In genomic region chr4:25993564-25994185, GRCh38 we compare ENCODE assay signal across 7 cellular contexts.
DNase-seq lines count a peak whose midpoint lies in the region; ATAC-seq, FAIRE-seq and TF ChIP-seq lines count a peak whose summit lies in the region.

No MANE protein-coding gene starts in this region.

- FAIRE-seq in GM12892 (lab: Jason Lieb, UNC) = peak; percentile 95

- intact Hi-C loops in heart left ventricle (cut with DNase I) = loop anchor here in 2 of 10 donors (1.0 to 10.0 kb wide), 2 partner anchors 17 to 81 kb away; no protein-coding TSS in a partner anchor
- intact Hi-C loops in transverse colon (cut with DNase I; ENCODE audit: low total_unique reads) = no loop called here

- no peaks in the 10 kb centered on the region for H3K27me3 Mint-ChIP-seq in T-helper 2 cell treated with Interferon-gamma antibody and Interleukin-4, amounts not matched to agents 5 μg/mL and 100 μg/mL, for 36 hours (ENCODE audit: low read depth)

- H3K9me3 Mint-ChIP-seq in T-helper 2 cell treated with Interferon-gamma antibody and Interleukin-4, amounts not matched to agents 5 μg/mL and 100 μg/mL, for 36 hours = no peaks in the 10 kb centered on the region

- no peak for TF ChIP-seq EP300 in transverse colon (IDR thresholded peaks at IDR 0.05; ENCODE audit: low read depth)

- H3K27ac ChIP-seq in heart left ventricle = peak overlapping the region in 2 of 12 donors; percentile 34
- H3K27ac ChIP-seq in transverse colon = no peak overlapping the region

- no peak for TF ChIP-seq POLR2A in GM12892 (IDR thresholded peaks at IDR 0.05; ENCODE audit: low read depth, low read length)
- TF ChIP-seq POLR2A in heart left ventricle (IDR thresholded peaks at IDR 0.05) = no peak
- no peak for TF ChIP-seq POLR2A in transverse colon (IDR thresholded peaks at IDR 0.05)

- no peak overlapping the region for H3K27ac Mint-ChIP-seq in T-helper 2 cell treated with Interferon-gamma antibody and Interleukin-4, amounts not matched to agents 5 μg/mL and 100 μg/mL, for 36 hours

- ATAC-seq in HG03039 (IDR thresholded peaks at IDR 0.05; ENCODE audit: unreplicated experiment) (peak; percentile 47), heart left ventricle (peak in 3 of 4 donors; percentile 68 to 75 (median 71)), GM19455 (IDR thresholded peaks at IDR 0.05; ENCODE audit: unreplicated experiment) (no peak)

- no peaks in the 10 kb centered on the region for H3K36me3 Mint-ChIP-seq in T-helper 2 cell treated with Interferon-gamma antibody and Interleukin-4, amounts not matched to agents 5 μg/mL and 100 μg/mL, for 36 hours (ENCODE audit: low read depth)

- peaks cover 7% of the 10 kb centered on the region for H3K4me1 Mint-ChIP-seq in T-helper 2 cell treated with Interferon-gamma antibody and Interleukin-4, amounts not matched to agents 5 μg/mL and 100 μg/mL, for 36 hours (ENCODE audit: low read depth)

- H3K4me3 Mint-ChIP-seq in T-helper 2 cell treated with Interferon-gamma antibody and Interleukin-4, amounts not matched to agents 5 μg/mL and 100 μg/mL, for 36 hours = no peak overlapping the region

- H3K27me3 ChIP-seq in heart left ventricle (no peaks in the 10 kb centered on the region), transverse colon (no peaks in the 10 kb centered on the region)

- H3K36me3 ChIP-seq in heart left ventricle (no peaks in the 10 kb centered on the region), transverse colon (no peaks in the 10 kb centered on the region)

- DNase-seq in GM12892 (ENCODE audit: insufficient read length) (peak; percentile 30), heart left ventricle (peak in 4 of 5 donors; percentile 33 to 67 (median 40)), transverse colon (peak; percentile 28), NCI-H2107 treated with DMSO at 0.1 percent for 48 hours (lab: John Stamatoyannopoulos, UW; ENCODE audit: unreplicated experiment) (no peak)
- peak; percentile 22 for DNase-seq in T-helper 2 cell treated with Interferon-gamma antibody and Interleukin-4, amounts not matched to agents 5 μg/mL and 100 μg/mL, for 36 hours (ENCODE audit: low spot score)

- H3K4me1 ChIP-seq in heart left ventricle = peaks cover 0 to 25% (median 0%) of the 10 kb centered on the region in 12 donors
- H3K4me1 ChIP-seq in transverse colon = no peaks in the 10 kb centered on the region

- H3K4me3 ChIP-seq in heart left ventricle = no peak overlapping the region
- no peak overlapping the region for H3K4me3 ChIP-seq in transverse colon

- no peaks in the 10 kb centered on the region for H3K9me3 ChIP-seq in heart left ventricle
- H3K9me3 ChIP-seq in transverse colon = no peaks in the 10 kb centered on the region

- in situ Hi-C loops in transverse colon (cut with MboI; ENCODE audit: low pct_ligation_motif_present in 1 of 4, low pct_unique_long_range_greater_than_20kb in 1 of 4, low sequenced_read_pairs in 3 of 4) = loop anchor here in 1 of 4 donors (25.0 kb wide), 1 partner anchor 419 kb away; no protein-coding TSS in a partner anchor

- TF ChIP-seq CTCF in heart left ventricle (IDR thresholded peaks at IDR 0.05) (peak in 7 of 12 donors; percentile 9 to 34 (median 13)), transverse colon (IDR thresholded peaks at IDR 0.05) (peak in 1 of 5 experiments; percentile 14)

- 43 to 53% (median 50%) methylated on average over 11 of the region's 11 CpGs for WGBS in heart left ventricle, 4 donors
- WGBS in transverse colon (ENCODE audit: low coverage in 1 of 2), 2 donors = 61 to 70% methylated on average over 2 to 11 of the region's 11 CpGs
